In the genomic region with DNA sequence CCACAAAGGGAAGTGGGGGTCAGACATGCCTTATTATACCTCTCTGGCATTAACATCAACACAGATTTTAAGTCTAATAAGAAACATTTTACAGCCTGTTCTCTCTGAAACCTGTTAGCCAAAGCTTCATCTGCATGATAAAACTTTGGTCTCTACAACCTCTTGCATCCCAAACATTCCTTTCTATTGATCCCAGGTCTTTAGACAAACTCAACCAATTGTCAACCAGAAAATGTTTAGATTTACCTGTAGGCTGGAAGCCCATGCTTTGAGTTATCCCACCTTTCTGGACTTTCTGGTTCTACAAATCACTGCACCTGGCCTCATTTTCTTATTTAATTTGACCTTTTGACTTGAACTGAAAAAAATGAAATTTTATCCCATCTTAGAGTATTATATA, we compare ENCODE assay signal across 19 cellular contexts. TPM values are rescaled to one million over a fixed set of nuclear protein-coding genes. Genes with fewer than 3 reads are reported as not detected.
"Had no signal": no experiment of that assay in that cellular context is flagged by ENCODE, and none has a peak within 500 bp of the region (broad histone marks: within the 10 kb centered on the region; RNA-seq: fewer than 3 reads in every experiment).

No MANE protein-coding gene starts in this region.

- ATAC-seq: gastrocnemius medialis; left ventricle myocardium superior; naive thymus-derived CD8-positive, alpha-beta T cell; sciatic nerve; stimulated activated naive CD8-positive, alpha-beta T cell treated with anti-CD3 and anti-CD28 coated beads, Interleukin-15, amount 100 ng/mL, for 72 hours had no signal

- H3K27me3 Mint-ChIP-seq: activated naive CD4-positive, alpha-beta T cell treated with anti-CD3 and anti-CD28 coated beads, Interleukin-2, amount 50 U/mL, for 24 hours; naive thymus-derived CD8-positive, alpha-beta T cell; stimulated activated naive CD8-positive, alpha-beta T cell treated with anti-CD3 and anti-CD28 coated beads, Interleukin-15, amount 100 ng/mL, for 72 hours had no signal

- H3K27ac Mint-ChIP-seq: activated naive CD4-positive, alpha-beta T cell treated with anti-CD3 and anti-CD28 coated beads, Interleukin-2, amount 50 U/mL, for 24 hours had no signal

- H3K9me3 Mint-ChIP-seq: activated naive CD4-positive, alpha-beta T cell treated with anti-CD3 and anti-CD28 coated beads, Interleukin-2, amount 50 U/mL, for 24 hours; naive thymus-derived CD8-positive, alpha-beta T cell; stimulated activated naive CD8-positive, alpha-beta T cell treated with anti-CD3 and anti-CD28 coated beads, Interleukin-15, amount 100 ng/mL, for 72 hours; T-helper 2 cell treated with Interferon-gamma antibody and Interleukin-4, amounts not matched to agents 5 μg/mL and 100 μg/mL, for 36 hours had no signal

- DNase-seq: activated CD4-positive, alpha-beta T cell treated with anti-CD3 and anti-CD28 coated beads for 48 hours; activated CD4-positive, CD25-positive, alpha-beta regulatory T cell; activated CD8-positive, alpha-beta memory T cell treated with anti-CD3 and anti-CD28 coated beads, Interleukin-2, amount 50 U/mL, for 48 hours; activated gamma-delta T cell; cerebellar nuclear complex; effector CD4-positive, alpha-beta T cell; gastrocnemius medialis; head of caudate nucleus; left ventricle myocardium superior; naive thymus-derived CD8-positive, alpha-beta T cell; ovary; stimulated activated CD4-positive, alpha-beta T cell treated with anti-CD3 and anti-CD28 coated beads, Interleukin-4, amount 100 ng/mL, for 1 hour; stimulated activated naive CD8-positive, alpha-beta T cell treated with anti-CD3 and anti-CD28 coated beads, Interleukin-15, amount 100 ng/mL, for 72 hours; upper lobe of left lung had no signal

- H3K27ac ChIP-seq: breast epithelium, gastrocnemius medialis, ovary, upper lobe of left lung had no signal

- H3K4me1 Mint-ChIP-seq: activated naive CD4-positive, alpha-beta T cell treated with anti-CD3 and anti-CD28 coated beads, Interleukin-2, amount 50 U/mL, for 24 hours; naive thymus-derived CD8-positive, alpha-beta T cell; stimulated activated naive CD8-positive, alpha-beta T cell treated with anti-CD3 and anti-CD28 coated beads, Interleukin-15, amount 100 ng/mL, for 72 hours had no signal

- H3K4me3 Mint-ChIP-seq: activated naive CD4-positive, alpha-beta T cell treated with anti-CD3 and anti-CD28 coated beads, Interleukin-2, amount 50 U/mL, for 24 hours; naive thymus-derived CD8-positive, alpha-beta T cell; stimulated activated naive CD8-positive, alpha-beta T cell treated with anti-CD3 and anti-CD28 coated beads, Interleukin-15, amount 100 ng/mL, for 72 hours; T-helper 2 cell treated with Interferon-gamma antibody and Interleukin-4, amounts not matched to agents 5 μg/mL and 100 μg/mL, for 36 hours had no signal

RNA-seq across cellular contexts. Expression of a gene that starts 59.9 kb away (rescaled TPM):
- total RNA-seq: breast epithelium; naive thymus-derived CD8-positive, alpha-beta T cell; sciatic nerve; smooth muscle cell had no signal
